18 cellular contexts compared by ENCODE assay signal in genomic region chr11:12270215-12270797, GRCh38.
DNase-seq lines count a peak whose midpoint lies in the region; ATAC-seq and TF ChIP-seq lines count a peak whose summit lies in the region.
"Had no signal": no experiment of that assay in that cellular context is flagged by ENCODE, and none has a peak within 500 bp of the region (broad histone marks: within the 10 kb centered on the region; RNA-seq: fewer than 3 reads in every experiment).

No MANE protein-coding gene starts in this region.

- H3K4me1 Mint-ChIP-seq in T-helper 17 cell: peaks cover 14% of the 10 kb centered on the region
- H3K4me1 Mint-ChIP-seq: activated B cell treated with CpG ODN at 0.5 μM for 24 hours had no signal

- no peaks in the 10 kb centered on the region for H3K27me3 Mint-ChIP-seq in T-helper 17 cell

- no peaks in the 10 kb centered on the region for H3K36me3 ChIP-seq in neuronal stem cell (replicated peaks in 1 of 2; ENCODE audit: control insufficient read depth in 2 of 2, insufficient read depth in 2 of 2, low read length in 2 of 2)
- H3K36me3 ChIP-seq: gastrocnemius medialis, stomach had no signal

- no peak overlapping the region for H4K91ac ChIP-seq in neuronal stem cell (ENCODE audit: low read depth, low read length, poor library complexity)

- H3K4ac ChIP-seq in neuronal stem cell (ENCODE audit: low read length): no peak overlapping the region

- peak overlapping the region; percentile 14 for H3K14ac ChIP-seq in neuronal stem cell (ENCODE audit: low read length)

- TF ChIP-seq CTCF in fibroblast of pulmonary artery (IDR thresholded peaks at IDR 0.05; ENCODE audit: low read length, missing control alignments): no peak
- TF ChIP-seq CTCF in GM20000 (IDR thresholded peaks at IDR 0.05; ENCODE audit: extremely low read depth, missing control alignments): no peak

- H2BK15ac ChIP-seq in neuronal stem cell (ENCODE audit: low read length): no peak overlapping the region

- no peak overlapping the region for H4K8ac ChIP-seq in neuronal stem cell (ENCODE audit: low read depth, low read length)

- no peak overlapping the region for H3K18ac ChIP-seq in neuronal stem cell (ENCODE audit: low read length)

- H3K27me3 ChIP-seq in neuronal stem cell (ENCODE audit: control insufficient read depth in 3 of 3, insufficient read depth in 3 of 3, low read depth in 1 of 3, low read length in 3 of 3): peaks cover 0 to 3% (median 0%) of the 10 kb centered on the region in 3 experiments
- H3K27me3 ChIP-seq: gastrocnemius medialis, stomach had no signal

- no peak overlapping the region for H3K23ac ChIP-seq in neuronal stem cell (ENCODE audit: low read depth, low read length, poor library complexity)

- H2BK120ac ChIP-seq in neuronal stem cell (ENCODE audit: low read depth, low read length): no peak overlapping the region

- no peak overlapping the region for H3K9ac ChIP-seq in neuronal stem cell (ENCODE audit: low read depth, low read length, poor library complexity)

- H3K4me1 ChIP-seq in neuronal stem cell (ENCODE audit: control insufficient read depth in 2 of 2, insufficient read depth in 1 of 2, low read depth in 1 of 2, low read length in 2 of 2): peaks cover 2 to 4% of the 10 kb centered on the region in 2 donors
- H3K4me1 ChIP-seq: gastrocnemius medialis had no signal

- H3K27ac ChIP-seq in neuronal stem cell (replicated peaks; ENCODE audit: low read length): no peak overlapping the region
- H3K27ac ChIP-seq: gastrocnemius medialis had no signal

- H3K27ac Mint-ChIP-seq in T-helper 17 cell: peak overlapping the region; percentile 80
- H3K27ac Mint-ChIP-seq: activated B cell treated with CpG ODN at 0.5 μM for 24 hours had no signal

- H3K4me3 Mint-ChIP-seq in T-helper 17 cell: no peak overlapping the region
- H3K4me3 Mint-ChIP-seq: activated B cell treated with CpG ODN at 0.5 μM for 24 hours had no signal

- no peak overlapping the region for H2AK5ac ChIP-seq in neuronal stem cell (ENCODE audit: low read depth, low read length)

- H3K79me1 ChIP-seq in neuronal stem cell (ENCODE audit: low read depth, low read length): no peaks in the 10 kb centered on the region

- H3K4me3 ChIP-seq in fibroblast of pulmonary artery (replicated peaks; ENCODE audit: low read depth, low read length) (no peak overlapping the region), neuronal stem cell (ENCODE audit: low read length in 2 of 2) (no peak overlapping the region)
- H3K4me3 ChIP-seq: gastrocnemius medialis, stomach had no signal

- ATAC-seq in T-helper 17 cell (no peak), GM21723 (IDR thresholded peaks at IDR 0.05; ENCODE audit: unreplicated experiment) (no peak)
- ATAC-seq: gastrocnemius medialis had no signal

- peak overlapping the region; percentile 38 for H2AFZ ChIP-seq in neuronal stem cell (ENCODE audit: low read length)

- peak; percentile 41 for DNase-seq in EH (ENCODE audit: low read depth)
- no peak for DNase-seq in T-helper 17 cell
- DNase-seq in fibroblast of pulmonary artery (ENCODE audit: low read depth): peak; percentile 35
- DNase-seq in neuronal stem cell (ENCODE audit: low spot score): no peak
- DNase-seq in GM20000 (ENCODE audit: low spot score): no peak
- DNase-seq in NCI-H187 treated with DMSO at 0.1 percent for 48 hours (lab: John Stamatoyannopoulos, UW): no peak
- no peak for DNase-seq in GM19238 (ENCODE audit: insufficient read length, low spot score)
- DNase-seq: activated B cell treated with CpG ODN at 0.5 μM for 24 hours; activated CD8-positive, alpha-beta memory T cell treated with anti-CD3 and anti-CD28 coated beads for 24 hours; activated effector memory CD4-positive, alpha-beta T cell treated with Interleukin-2 at 50 U/mL for 16 hours; cerebellar nuclear complex; gastrocnemius medialis; NCI-H1417 treated with DMSO at 0.1 percent for 48 hours; NCI-H226; SHP77 treated with DMSO at 0.1 percent for 48 hours; T-helper 2 cell had no signal

- no peak overlapping the region for H2BK12ac ChIP-seq in neuronal stem cell (ENCODE audit: low read length)

- WGBS in neuronal stem cell (ENCODE audit: extremely low coverage in 2 of 2, insufficient read length in 2 of 2, insufficient replicate concordance in 1 of 2), 2 donors: no CpG with 5 or more reads among the region's 6 CpGs

- no peaks in the 10 kb centered on the region for H3K9me3 ChIP-seq in T-helper 17 cell (ENCODE audit: control insufficient read depth, low read length, poor library complexity, severe bottlenecking)
- no peaks in the 10 kb centered on the region for H3K9me3 ChIP-seq in neuronal stem cell (replicated peaks in 1 of 2; ENCODE audit: control insufficient read depth in 2 of 2, insufficient read depth in 1 of 2, low read depth in 1 of 2, low read length in 2 of 2)
- H3K9me3 ChIP-seq: gastrocnemius medialis, stomach had no signal

- H2BK5ac ChIP-seq in neuronal stem cell (ENCODE audit: low read length): no peak overlapping the region

- H3K4me2 ChIP-seq in neuronal stem cell (ENCODE audit: insufficient read depth, low read length, poor library complexity, severe bottlenecking): no peak overlapping the region

- peaks cover 3% of the 10 kb centered on the region for H3K36me3 Mint-ChIP-seq in T-helper 17 cell (ENCODE audit: low read depth)

Comparison
In these comparisons a context has a peak if more than half of its experiments do, and no peak if none do; other contexts are left out.
1. DNase-seq: peak in EH (single experiment) and fibroblast of pulmonary artery (single experiment); none in T-helper 17 cell (0 of 3), neuronal stem cell (single experiment), GM20000 (single experiment), NCI-H187 treated with DMSO at 0.1 percent for 48 hours (single experiment) and GM19238 (single experiment).